ENCODE assay signal across 2 cellular contexts in genomic region chr1:192126030-192126619, GRCh38.
TF ChIP-seq lines count a peak whose summit lies in the region.

No MANE protein-coding gene starts in this region.

TF ChIP-seq in HepG2, 621 proteins besides CTCF, POLR2A, EP300 and RAD21:
- TF ChIP-seq MXD3 (CRISPR knock-in tag; IDR thresholded peaks at IDR 0.05): no peak
- TF ChIP-seq TBX3 (IDR thresholded peaks at IDR 0.05; ENCODE audit: borderline replicate concordance): no peak
- no peak for TF ChIP-seq TCF7L2 (IDR thresholded peaks at IDR 0.05; ENCODE audit: low read depth, low read length)
- TF ChIP-seq MAFF (IDR thresholded peaks at IDR 0.05; ENCODE audit: low read depth, low read length): peak; percentile 88
- TF ChIP-seq MAFK (conservative IDR thresholded peaks at IDR 0.05 in 1 of 2, IDR thresholded peaks at IDR 0.05 in 1 of 2; ENCODE audit: low read length in 2 of 2): peak; percentile 88 to 94
TF ChIP-seq in HepG2: peak in this region for 2.

TF ChIP-seq in K562, 482 proteins besides CTCF, POLR2A, EP300 and RAD21:
- peak; percentile 87 for TF ChIP-seq MAFG (tag; conservative IDR thresholded peaks at IDR 0.05)
- TF ChIP-seq ZNF316 (IDR thresholded peaks at IDR 0.05): peak; percentile 94
- no peak for TF ChIP-seq ZNF398 (CRISPR knock-in tag; IDR thresholded peaks at IDR 0.05)
- peak; percentile 92 for TF ChIP-seq MAFK (IDR thresholded peaks at IDR 0.05; ENCODE audit: low read length)
- peak; percentile 92 for TF ChIP-seq C11orf30 (IDR thresholded peaks at IDR 0.05; ENCODE audit: low read depth)
- TF ChIP-seq CC2D1A (IDR thresholded peaks at IDR 0.05): no peak
- TF ChIP-seq BACH1 (tag; IDR thresholded peaks at IDR 0.05): no peak
- TF ChIP-seq MAFF (IDR thresholded peaks at IDR 0.05; ENCODE audit: low read length): peak; percentile 95
